8 cellular contexts compared by ENCODE assay signal in the genomic region with DNA sequence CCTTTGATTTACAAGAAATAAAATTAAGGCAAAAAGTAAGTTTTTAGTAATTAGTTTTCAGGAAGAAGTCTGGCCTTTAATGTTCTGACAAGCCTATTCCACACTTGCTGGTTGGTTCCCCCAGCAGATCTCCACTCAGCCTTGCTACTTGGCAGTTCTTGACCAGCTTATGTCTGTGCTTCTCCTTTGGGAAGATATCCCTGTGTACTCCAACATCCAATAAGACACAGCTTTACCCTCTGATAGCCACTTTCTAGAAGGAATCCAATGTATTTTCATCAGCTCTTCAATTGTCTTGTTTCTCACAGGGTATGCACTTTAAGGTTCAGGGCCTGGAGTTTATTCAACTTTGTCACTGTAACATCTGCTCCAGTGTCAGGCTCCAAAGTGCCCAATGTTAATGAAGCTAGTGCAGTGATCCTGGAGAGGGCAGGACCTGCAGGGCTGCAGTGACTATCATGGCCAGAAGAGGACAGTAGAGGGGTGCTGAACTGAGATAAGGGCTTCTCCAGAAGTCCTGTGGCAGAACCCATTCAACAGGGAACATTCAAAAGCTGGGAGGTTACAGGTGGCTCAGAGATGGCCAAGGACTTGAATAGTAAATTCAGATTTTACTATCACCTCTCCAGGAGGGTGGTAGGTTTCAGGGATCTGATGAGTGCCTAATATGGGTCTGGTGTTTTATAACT. TPM values are rescaled to one million over a fixed set of nuclear protein-coding genes. Genes with fewer than 3 reads are reported as not detected.
DNase-seq lines count a peak whose midpoint lies in the region; ATAC-seq and TF ChIP-seq lines count a peak whose summit lies in the region.

No MANE protein-coding gene starts in this region.

- no peaks in the 10 kb centered on the region for H3K27me3 ChIP-seq in osteoblast (ENCODE audit: insufficient read depth, low read length)

- no peaks in the 10 kb centered on the region for H3K27me3 Mint-ChIP-seq in Calu3 (ENCODE audit: unreplicated experiment)
- peaks cover 12% of the 10 kb centered on the region for H3K27me3 Mint-ChIP-seq in activated CD8-positive, alpha-beta T cell treated with anti-CD3 and anti-CD28 coated beads, Interleukin-2, amount 10 ng/mL, durations not matched to agents 7 days and 5 days (ENCODE audit: low read depth)

- H3K4me3 Mint-ChIP-seq in Calu3 (ENCODE audit: low read depth, unreplicated experiment) = no peak overlapping the region
- no peak overlapping the region for H3K4me3 Mint-ChIP-seq in activated CD8-positive, alpha-beta T cell treated with anti-CD3 and anti-CD28 coated beads, Interleukin-2, amount 10 ng/mL, durations not matched to agents 7 days and 5 days

- H4K20me1 ChIP-seq in osteoblast (ENCODE audit: insufficient read depth, low read length) = peaks cover 3% of the 10 kb centered on the region

- H3K4me1 Mint-ChIP-seq in Calu3 (ENCODE audit: low read depth, unreplicated experiment) = no peaks in the 10 kb centered on the region
- peaks cover 11% of the 10 kb centered on the region for H3K4me1 Mint-ChIP-seq in activated CD8-positive, alpha-beta T cell treated with anti-CD3 and anti-CD28 coated beads, Interleukin-2, amount 10 ng/mL, durations not matched to agents 7 days and 5 days (ENCODE audit: low read depth)

- POLR2A ChIA-PET in activated CD8-positive, alpha-beta T cell treated with anti-CD3 and anti-CD28 coated beads, Interleukin-2, amount 10 ng/mL, durations not matched to agents 7 days and 5 days (lab: Charles Lee) = no interaction called here

- no peaks in the 10 kb centered on the region for H3K79me2 ChIP-seq in osteoblast (ENCODE audit: insufficient read depth, low read length)

- H3K27ac ChIP-seq in osteoblast (ENCODE audit: low read depth, low read length) = no peak overlapping the region

- ATAC-seq in GM19397 (IDR thresholded peaks at IDR 0.05; ENCODE audit: unreplicated experiment) (peak; percentile 83), HG03521 (IDR thresholded peaks at IDR 0.05; ENCODE audit: unreplicated experiment) (peak; percentile 77)
- ATAC-seq in activated CD8-positive, alpha-beta T cell treated with anti-CD3 and anti-CD28 coated beads, Interleukin-2, amount 10 ng/mL, durations not matched to agents 7 days and 5 days = peak; percentile 90

- peak; percentile 62 for DNase-seq in Calu3
- DNase-seq in NCI-H526 (lab: John Stamatoyannopoulos, UW) = peak; percentile 49 to 86
- peak; percentile 70 for DNase-seq in activated CD8-positive, alpha-beta T cell treated with anti-CD3 and anti-CD28 coated beads, Interleukin-2, amount 10 ng/mL, durations not matched to agents 7 days and 5 days
- DNase-seq in fibroblast of the aortic adventitia (ENCODE audit: low read depth) = peak; percentile 49
- DNase-seq in osteoblast (ENCODE audit: insufficient read length, low spot score, missing footprints) = peak; percentile 46
- no peak for DNase-seq in dedifferentiated amniotic fluid mesenchymal stem cell (ENCODE audit: extremely low spot score)

- H3K27ac Mint-ChIP-seq in Calu3 (ENCODE audit: unreplicated experiment) = no peak overlapping the region
- H3K27ac Mint-ChIP-seq in activated CD8-positive, alpha-beta T cell treated with anti-CD3 and anti-CD28 coated beads, Interleukin-2, amount 10 ng/mL, durations not matched to agents 7 days and 5 days = no peak overlapping the region

- no TSS peak for BruUV-seq in Calu3 (replicated peaks; lab: Mats Ljungman, UMichigan)

- H3K36me3 Mint-ChIP-seq in Calu3 (ENCODE audit: insufficient read depth, unreplicated experiment) = no peaks in the 10 kb centered on the region
- peaks cover 16% of the 10 kb centered on the region for H3K36me3 Mint-ChIP-seq in activated CD8-positive, alpha-beta T cell treated with anti-CD3 and anti-CD28 coated beads, Interleukin-2, amount 10 ng/mL, durations not matched to agents 7 days and 5 days (ENCODE audit: low read depth)

- TF ChIP-seq CTCF in Calu3 (IDR thresholded peaks at IDR 0.05; ENCODE audit: unreplicated experiment) = peak; percentile 43
- TF ChIP-seq CTCF in fibroblast of the aortic adventitia (IDR thresholded peaks at IDR 0.05; ENCODE audit: insufficient read depth, low read length) = peak; percentile 95
- TF ChIP-seq CTCF in osteoblast (IDR thresholded peaks at IDR 0.05; ENCODE audit: extremely low read depth, low read depth, low read length) = peak; percentile 95

- H3K9me3 Mint-ChIP-seq in Calu3 (ENCODE audit: low read depth, unreplicated experiment) = no peaks in the 10 kb centered on the region
- H3K9me3 Mint-ChIP-seq in activated CD8-positive, alpha-beta T cell treated with anti-CD3 and anti-CD28 coated beads, Interleukin-2, amount 10 ng/mL, durations not matched to agents 7 days and 5 days (ENCODE audit: insufficient read depth) = no peaks in the 10 kb centered on the region

- CTCF ChIA-PET in Calu3 (lab: Charles Lee) = interaction anchor here (0.6 to 1.7 kb wide), 5 partner anchors 63 to 1069 kb away, joined by 4 to 12 read pairs (median 8); a partner anchor contains a TSS
- CTCF ChIA-PET in activated CD8-positive, alpha-beta T cell treated with anti-CD3 and anti-CD28 coated beads, Interleukin-2, amount 10 ng/mL, durations not matched to agents 7 days and 5 days (lab: Charles Lee) = interaction anchor here (0.6 to 2.1 kb wide), 15 partner anchors 10 to 680 kb away, joined by 3 to 28 read pairs (median 5); a partner anchor contains a TSS

- H3K4me3 ChIP-seq in fibroblast of the aortic adventitia (ENCODE audit: low read depth, low read length) (no peak overlapping the region), osteoblast (ENCODE audit: insufficient read depth, low read length) (no peak overlapping the region)

- no peak overlapping the region for H2AFZ ChIP-seq in osteoblast (ENCODE audit: low read length)

- H3K4me2 ChIP-seq in osteoblast (ENCODE audit: insufficient read depth, low read length) = no peak overlapping the region

- H3K36me3 ChIP-seq in osteoblast (ENCODE audit: insufficient read depth, low read length) = peaks cover 11% of the 10 kb centered on the region

- intact Hi-C loops in Calu3 (cut with micrococcal nuclease; ENCODE audit: unreplicated experiment) = loop anchor here (2.0 to 10.0 kb wide), 4 partner anchors 70 to 678 kb away; a partner anchor contains a TSS

- H3K9me3 ChIP-seq in osteoblast (ENCODE audit: low read depth, low read length) = no peaks in the 10 kb centered on the region

- H3K4me1 ChIP-seq in osteoblast (ENCODE audit: insufficient read depth, low read length) = no peaks in the 10 kb centered on the region

RNA-seq across cellular contexts. Expression of a gene that starts 22.9 kb away (rescaled TPM):
- total RNA-seq in Calu3 (2022) (48.9 and 49.4 TPM in 2 replicates), fibroblast of the aortic adventitia (ENCODE audit: low replicate concordance) (58.8 and 105 TPM in 2 replicates), osteoblast (77.4 and 94.9 TPM in 2 replicates)
- total RNA-seq in activated CD8-positive, alpha-beta T cell treated with anti-CD3 and anti-CD28 coated beads, Interleukin-2, amount 10 ng/mL, durations not matched to agents 7 days and 5 days = 10 to 100 TPM; 24.4 to 28.6 TPM

RNA-seq across cellular contexts. Expression of a gene that starts 23.0 kb away (rescaled TPM):
- total RNA-seq in Calu3 (2022) (27.3 and 28.4 TPM in 2 replicates), fibroblast of the aortic adventitia (ENCODE audit: low replicate concordance) (16.7 and 28.7 TPM in 2 replicates), osteoblast (38.9 and 44.5 TPM in 2 replicates)
- total RNA-seq in activated CD8-positive, alpha-beta T cell treated with anti-CD3 and anti-CD28 coated beads, Interleukin-2, amount 10 ng/mL, durations not matched to agents 7 days and 5 days = 10 to 100 TPM; 17.6 to 17.7 TPM

RNA-seq across cellular contexts. Expression of a gene that starts 42.0 kb away (rescaled TPM):
- 5.5 and 6.3 TPM in 2 replicates for total RNA-seq in Calu3 (2022)
- 1 to 10 TPM; 1.5 to 1.8 TPM for total RNA-seq in activated CD8-positive, alpha-beta T cell treated with anti-CD3 and anti-CD28 coated beads, Interleukin-2, amount 10 ng/mL, durations not matched to agents 7 days and 5 days
- 1.7 and 4.3 TPM in 2 replicates for total RNA-seq in fibroblast of the aortic adventitia (ENCODE audit: low replicate concordance)
- 5.1 and 5.3 TPM in 2 replicates for total RNA-seq in osteoblast

Comparison
In these comparisons a context has a peak if more than half of its experiments do, and no peak if none do; other contexts are left out.
1. CTCF ChIP-seq: peak in every context shown above with its lines; median percentile 95 in fibroblast of the aortic adventitia; 95 in osteoblast; 43 in Calu3.